Comparison of ENCODE assay signal across 18 cellular contexts in the genomic region with DNA sequence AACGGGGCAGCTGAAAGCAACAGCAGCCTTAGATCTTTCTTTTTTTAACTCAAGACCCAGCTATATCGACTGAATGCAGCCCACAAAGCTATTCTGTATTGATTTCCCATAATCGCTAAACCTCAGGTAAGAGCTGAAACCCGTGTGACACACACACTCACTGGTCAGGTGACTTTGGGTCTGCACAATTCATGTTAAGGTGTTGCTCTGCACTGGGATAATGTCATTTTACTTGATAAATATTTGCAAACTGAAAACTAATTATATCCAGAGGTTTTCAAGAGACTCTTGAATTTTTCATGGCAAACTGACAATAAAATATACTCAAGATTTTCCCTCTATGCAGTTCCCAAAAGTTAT. TPM values are rescaled to one million over a fixed set of nuclear protein-coding genes. Genes with fewer than 3 reads are reported as not detected.
DNase-seq lines count a peak whose midpoint lies in the region; ATAC-seq and TF ChIP-seq lines count a peak whose summit lies in the region.
"Had no signal": no experiment of that assay in that cellular context is flagged by ENCODE, and none has a peak within 500 bp of the region (broad histone marks: within the 10 kb centered on the region; RNA-seq: fewer than 3 reads in every experiment).

No MANE protein-coding gene starts in this region.

- no peak for TF ChIP-seq CTCF in left lung (IDR thresholded peaks at IDR 0.05)
- no peak for TF ChIP-seq CTCF in esophagus squamous epithelium (IDR thresholded peaks at IDR 0.05)

- H3K27me3 ChIP-seq in left lung (no peaks in the 10 kb centered on the region), H7 (ENCODE audit: control insufficient read depth, insufficient read depth, low read length) (no peaks in the 10 kb centered on the region), esophagus squamous epithelium (no peaks in the 10 kb centered on the region)
- H3K27me3 ChIP-seq: pancreas had no signal

- POLR2A ChIA-PET in HEK293T (lab: Yijun Ruan, JAX), result no interaction called here

- no peak for TF ChIP-seq POLR2A in esophagus squamous epithelium (IDR thresholded peaks at IDR 0.05)

- peaks cover 10% of the 10 kb centered on the region for H3K27me3 Mint-ChIP-seq in T-helper 1 cell treated with Interleukin-12 subunit alpha and Interleukin-12 subunit beta and Interleukin-4 antibody, amounts not matched to agents 30 μg/mL and 1 μg/mL, for 36 hours (ENCODE audit: low read depth)

- DNase-seq in T-helper 1 cell, result no peak
- no peak for DNase-seq in left lung
- DNase-seq in H7, result no peak
- DNase-seq in esophagus squamous epithelium (lab: John Stamatoyannopoulos, UW), result no peak
- no peak for DNase-seq in HEK293T (ENCODE audit: extremely low spot score)
- DNase-seq: 8988T; activated CD4-positive, alpha-beta T cell treated with anti-CD3 and anti-CD28 coated beads, Interleukin-2, amount 50 U/mL, for 4 hours; activated naive CD4-positive, alpha-beta T cell treated with Interleukin-2 at 50 U/mL for 16 hours; foreskin fibroblast; NCI-H1105; NCI-H226; pancreas; stimulated activated CD4-positive, alpha-beta T cell treated with anti-CD3 and anti-CD28 coated beads, Interleukin-12 subunit alpha, Interleukin-12 subunit beta, amount 100 ng/mL, for 4 hours had no signal

- H3K36me3 ChIP-seq in left lung (peaks cover 0 to 10% of the 10 kb centered on the region in 2 donors), H7 (replicated peaks; ENCODE audit: control insufficient read depth, insufficient read depth, low read length) (peaks cover 15% of the 10 kb centered on the region), esophagus squamous epithelium (peaks cover 0 to 33% (median 0%) of the 10 kb centered on the region in 3 donors)

- no peaks in the 10 kb centered on the region for H3K9me3 Mint-ChIP-seq in T-helper 1 cell treated with Interleukin-12 subunit alpha and Interleukin-12 subunit beta and Interleukin-4 antibody, amounts not matched to agents 30 μg/mL and 1 μg/mL, for 36 hours
- H3K9me3 Mint-ChIP-seq: effector memory CD8-positive, alpha-beta T cell had no signal

- CTCF ChIA-PET in HEK293T (lab: Yijun Ruan, JAX), result no interaction called here

- H3K27ac Mint-ChIP-seq in T-helper 1 cell treated with Interleukin-12 subunit alpha and Interleukin-12 subunit beta and Interleukin-4 antibody, amounts not matched to agents 30 μg/mL and 1 μg/mL, for 36 hours, result peak overlapping the region; percentile 18

- intact Hi-C loops in left lung (cut with DNase I) (no loop called here), esophagus squamous epithelium (cut with DNase I) (no loop called here)

- ATAC-seq in GM19455 (IDR thresholded peaks at IDR 0.05; ENCODE audit: unreplicated experiment) (peak; percentile 13), HG03175 (IDR thresholded peaks at IDR 0.05; ENCODE audit: unreplicated experiment) (peak; percentile 26), left lung (peak; percentile 51)

- H3K4me3 ChIP-seq in left lung, result no peak overlapping the region
- H3K4me3 ChIP-seq in H7 (ENCODE audit: insufficient read depth, low read depth, low read length), result no peak overlapping the region
- no peak overlapping the region for H3K4me3 ChIP-seq in esophagus squamous epithelium
- H3K4me3 ChIP-seq: GM23338, pancreas had no signal

- H3K4me3 Mint-ChIP-seq in T-helper 1 cell treated with Interleukin-12 subunit alpha and Interleukin-12 subunit beta and Interleukin-4 antibody, amounts not matched to agents 30 μg/mL and 1 μg/mL, for 36 hours, result peak overlapping the region; percentile 11
- H3K4me3 Mint-ChIP-seq: GM23338 had no signal

- H3K9me3 ChIP-seq in left lung (no peaks in the 10 kb centered on the region), esophagus squamous epithelium (no peaks in the 10 kb centered on the region)
- H3K9me3 ChIP-seq: pancreas had no signal

- H3K4me1 ChIP-seq in left lung, result peaks cover 0 to 9% of the 10 kb centered on the region in 2 donors
- no peaks in the 10 kb centered on the region for H3K4me1 ChIP-seq in esophagus squamous epithelium

- no peak overlapping the region for H3K27ac ChIP-seq in left lung
- no peak overlapping the region for H3K27ac ChIP-seq in esophagus squamous epithelium
- H3K27ac ChIP-seq: pancreas had no signal

- H3K36me3 Mint-ChIP-seq in T-helper 1 cell treated with Interleukin-12 subunit alpha and Interleukin-12 subunit beta and Interleukin-4 antibody, amounts not matched to agents 30 μg/mL and 1 μg/mL, for 36 hours (ENCODE audit: low read depth), result no peaks in the 10 kb centered on the region

- peaks cover 12% of the 10 kb centered on the region for H3K4me1 Mint-ChIP-seq in T-helper 1 cell treated with Interleukin-12 subunit alpha and Interleukin-12 subunit beta and Interleukin-4 antibody, amounts not matched to agents 30 μg/mL and 1 μg/mL, for 36 hours (ENCODE audit: low read depth)

- WGBS in esophagus squamous epithelium, 2 donors, result 65 to 78% methylated on average over 3 to 4 of the region's 4 CpGs

TF ChIP-seq in HEK293T, 16 proteins besides CTCF, POLR2A, EP300 and RAD21:
- TF ChIP-seq L3MBTL2 (conservative IDR thresholded peaks at IDR 0.05) (no peak), FOXM1 (IDR thresholded peaks at IDR 0.05; ENCODE audit: borderline replicate concordance) (no peak), CTBP1 (IDR thresholded peaks at IDR 0.05; ENCODE audit: borderline replicate concordance) (no peak), SUZ12 (IDR thresholded peaks at IDR 0.05) (no peak)

RNA-seq across cellular contexts. Expression of a gene that starts 33.1 kb away (rescaled TPM):
- total RNA-seq in left lung, result 10 to 100 TPM; 25.5 to 39.8 TPM
- total RNA-seq in H7 (2014; rRNA removed; shearing (Covaris generic)), result 115 and 123 TPM in 2 replicates
- total RNA-seq in esophagus squamous epithelium, result 10 to 100 TPM in 3 of 4 donors, 1 to 10 TPM in 1; 6.3 to 27.8 (median 20.5) TPM
